Comparison of ENCODE assay signal across 18 cellular contexts in the genomic region with DNA sequence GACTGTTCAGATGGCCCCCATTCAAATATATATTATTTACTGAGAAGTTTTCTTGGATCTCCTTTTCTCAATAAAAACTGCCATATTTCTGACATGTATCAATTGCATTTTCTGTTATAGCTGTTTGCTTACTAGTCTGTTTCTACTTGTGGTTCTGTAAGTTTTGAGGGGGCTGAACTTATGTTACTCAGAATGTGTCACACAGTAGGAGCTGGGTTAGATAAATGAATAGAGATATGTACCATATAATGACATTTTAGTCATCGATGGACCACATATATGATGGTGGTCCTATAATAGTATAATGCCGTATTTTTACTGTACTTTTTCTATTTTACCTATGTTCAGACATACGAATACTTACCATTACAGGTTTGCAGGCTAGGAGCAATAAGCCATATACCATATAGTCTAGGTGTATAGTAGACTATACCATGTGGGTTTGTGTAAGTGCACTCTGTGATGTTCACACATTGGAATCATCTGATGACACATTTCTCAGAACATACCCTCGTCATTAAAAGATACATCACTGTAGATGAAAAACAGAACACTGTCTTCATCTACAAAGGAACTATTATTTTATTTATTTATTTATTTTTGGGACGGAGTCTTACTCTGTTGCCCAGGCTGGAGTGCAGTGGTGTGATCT.
"Had no signal": no experiment of that assay in that cellular context is flagged by ENCODE, and none has a peak within 500 bp of the region (broad histone marks: within the 10 kb centered on the region; RNA-seq: fewer than 3 reads in every experiment).

No MANE protein-coding gene starts in this region.

- H3K36me3 ChIP-seq: right atrium auricular region had no signal

- H3K4me3 Mint-ChIP-seq: nephron, type B pancreatic cell had no signal

- H3K4me3 ChIP-seq: right atrium auricular region, suprapubic skin had no signal

- H3K27me3 Mint-ChIP-seq: progenitor cell of endocrine pancreas, type B pancreatic cell had no signal

- ATAC-seq: left ventricle myocardium superior had no signal

- H3K27ac Mint-ChIP-seq: nephron, type B pancreatic cell had no signal

- H3K27ac ChIP-seq: epithelial cell of prostate, right atrium auricular region, suprapubic skin had no signal

- H3K9me3 Mint-ChIP-seq: nephron, type B pancreatic cell had no signal

- H3K27me3 ChIP-seq: right atrium auricular region, suprapubic skin had no signal

- DNase-seq: activated CD4-positive, alpha-beta T cell treated with anti-CD3 and anti-CD28 coated beads, Interleukin-2, amount 50 U/mL, for 4 hours; activated effector memory CD4-positive, alpha-beta T cell treated with Interleukin-2 at 50 U/mL for 16 hours; dermis blood vessel endothelial cell; head of caudate nucleus; kidney glomerular epithelial cell; left ventricle myocardium superior; mesenchymal stem cell; nucleus accumbens; stimulated activated CD4-positive, alpha-beta T cell treated with anti-CD3 and anti-CD28 coated beads, Interleukin-15, amount 100 ng/mL, for 24 hours; stimulated activated CD4-positive, alpha-beta T cell treated with anti-CD3 and anti-CD28 coated beads, Interleukin-4, amount 100 ng/mL, for 1 hour; stimulated activated naive CD4-positive, alpha-beta T cell; T-helper 2 cell had no signal

- H3K9me3 ChIP-seq: right atrium auricular region, suprapubic skin had no signal
